Comparison of ENCODE assay signal across 14 cellular contexts in genomic region chr3:18900994-18901393, GRCh38.
A peak's percentile ranks its signal among the peaks of the same experiment; 100 is the strongest.
DNase-seq lines count a peak whose midpoint lies in the region; ATAC-seq lines count a peak whose summit lies in the region.
"Had no signal": no experiment of that assay in that cellular context is flagged by ENCODE, and none has a peak within 500 bp of the region (broad histone marks: within the 10 kb centered on the region; RNA-seq: fewer than 3 reads in every experiment).

No MANE protein-coding gene starts in this region.

- no peak overlapping the region for H3K4me3 Mint-ChIP-seq in natural killer cell treated with Interleukin-12 subunit alpha and Interleukin-12 subunit beta and Interleukin-15 and Interleukin-18, amount 100 ng/mL, for 72 hours
- no peak overlapping the region for H3K4me3 Mint-ChIP-seq in activated T-cell treated with anti-CD3 and anti-CD28 coated beads, Interleukin-2, amount 50 U/mL, for 72 hours
- H3K4me3 Mint-ChIP-seq: central memory CD8-positive, alpha-beta T cell; stimulated activated naive CD8-positive, alpha-beta T cell treated with anti-CD3 and anti-CD28 coated beads, Interleukin-15, Interleukin-2, amounts not matched to agents 100 ng/mL and 50 ng/mL, for 24 hours had no signal

- peaks cover 23 to 40% of the 10 kb centered on the region in 2 donors for H3K27me3 Mint-ChIP-seq in natural killer cell treated with Interleukin-12 subunit alpha and Interleukin-12 subunit beta and Interleukin-15 and Interleukin-18, amount 100 ng/mL, for 72 hours
- H3K27me3 Mint-ChIP-seq in activated T-cell treated with anti-CD3 and anti-CD28 coated beads, Interleukin-2, amount 50 U/mL, for 72 hours (ENCODE audit: low read depth) = peaks cover 22% of the 10 kb centered on the region

- DNase-seq in HT1080 (ENCODE audit: low read depth) = peak; percentile 57
- peak; percentile 41 for DNase-seq in mucosa of gallbladder (ENCODE audit: low spot score)
- no peak for DNase-seq in NCI-H524 (lab: John Stamatoyannopoulos, UW)
- DNase-seq in natural killer cell treated with Interleukin-12 subunit alpha and Interleukin-12 subunit beta and Interleukin-15 and Interleukin-18, amount 100 ng/mL, for 72 hours (ENCODE audit: low spot score) = no peak
- no peak for DNase-seq in activated gamma-delta T cell (lab: John Stamatoyannopoulos, UW)
- DNase-seq in activated T-cell treated with anti-CD3 and anti-CD28 coated beads, Interleukin-2, amount 50 U/mL, for 72 hours = no peak
- DNase-seq: activated T-cell treated with anti-CD3 and anti-CD28 coated beads for 4 hours, GM23248, heart left ventricle, small intestine had no signal

- H3K36me3 Mint-ChIP-seq in natural killer cell treated with Interleukin-12 subunit alpha and Interleukin-12 subunit beta and Interleukin-15 and Interleukin-18, amount 100 ng/mL, for 72 hours = no peaks in the 10 kb centered on the region
- no peaks in the 10 kb centered on the region for H3K36me3 Mint-ChIP-seq in activated T-cell treated with anti-CD3 and anti-CD28 coated beads, Interleukin-2, amount 50 U/mL, for 72 hours (ENCODE audit: insufficient read depth in 2 of 2)

- ATAC-seq in GM18909 (IDR thresholded peaks at IDR 0.05; ENCODE audit: poor library complexity, unreplicated experiment) = peak; percentile 82
- ATAC-seq in HG02759 (IDR thresholded peaks at IDR 0.05; ENCODE audit: unreplicated experiment) = peak; percentile 86
- ATAC-seq in natural killer cell treated with Interleukin-12 subunit alpha and Interleukin-12 subunit beta and Interleukin-15 and Interleukin-18, amount 100 ng/mL, for 72 hours = no peak
- no peak for ATAC-seq in activated T-cell treated with anti-CD3 and anti-CD28 coated beads, Interleukin-2, amount 50 U/mL, for 72 hours (replicated peaks in 1 of 2)
- ATAC-seq: heart left ventricle had no signal

- H3K9me3 Mint-ChIP-seq in natural killer cell treated with Interleukin-12 subunit alpha and Interleukin-12 subunit beta and Interleukin-15 and Interleukin-18, amount 100 ng/mL, for 72 hours = no peaks in the 10 kb centered on the region
- no peaks in the 10 kb centered on the region for H3K9me3 Mint-ChIP-seq in activated T-cell treated with anti-CD3 and anti-CD28 coated beads, Interleukin-2, amount 50 U/mL, for 72 hours
- H3K9me3 Mint-ChIP-seq: central memory CD8-positive, alpha-beta T cell; stimulated activated naive CD8-positive, alpha-beta T cell treated with anti-CD3 and anti-CD28 coated beads, Interleukin-15, Interleukin-2, amounts not matched to agents 100 ng/mL and 50 ng/mL, for 24 hours had no signal

- peaks cover 0 to 7% of the 10 kb centered on the region in 2 donors for H3K4me1 Mint-ChIP-seq in natural killer cell treated with Interleukin-12 subunit alpha and Interleukin-12 subunit beta and Interleukin-15 and Interleukin-18, amount 100 ng/mL, for 72 hours (ENCODE audit: low read depth in 2 of 2)
- peaks cover 13% of the 10 kb centered on the region for H3K4me1 Mint-ChIP-seq in activated T-cell treated with anti-CD3 and anti-CD28 coated beads, Interleukin-2, amount 50 U/mL, for 72 hours (ENCODE audit: low read depth)
- H3K4me1 Mint-ChIP-seq: central memory CD8-positive, alpha-beta T cell had no signal

- no peak overlapping the region for H3K27ac Mint-ChIP-seq in natural killer cell treated with Interleukin-12 subunit alpha and Interleukin-12 subunit beta and Interleukin-15 and Interleukin-18, amount 100 ng/mL, for 72 hours
- no peak overlapping the region for H3K27ac Mint-ChIP-seq in activated T-cell treated with anti-CD3 and anti-CD28 coated beads, Interleukin-2, amount 50 U/mL, for 72 hours
- H3K27ac Mint-ChIP-seq: stimulated activated naive CD8-positive, alpha-beta T cell treated with anti-CD3 and anti-CD28 coated beads, Interleukin-15, Interleukin-2, amounts not matched to agents 100 ng/mL and 50 ng/mL, for 24 hours had no signal

Comparison
In these comparisons a context has a peak if more than half of its experiments do, and no peak if none do; other contexts are left out.
1. ATAC-seq: peak in GM18909 (single experiment) and HG02759 (single experiment); none in natural killer cell treated with Interleukin-12 subunit alpha and Interleukin-12 subunit beta and Interleukin-15 and Interleukin-18, amount 100 ng/mL, for 72 hours (0 of 2) and activated T-cell treated with anti-CD3 and anti-CD28 coated beads, Interleukin-2, amount 50 U/mL, for 72 hours (0 of 2).
2. DNase-seq: peak in HT1080 (single experiment) and mucosa of gallbladder (single experiment); none in NCI-H524 (0 of 2), natural killer cell treated with Interleukin-12 subunit alpha and Interleukin-12 subunit beta and Interleukin-15 and Interleukin-18, amount 100 ng/mL, for 72 hours (single experiment), activated gamma-delta T cell (single experiment) and activated T-cell treated with anti-CD3 and anti-CD28 coated beads, Interleukin-2, amount 50 U/mL, for 72 hours (0 of 2).